1 cellular context compared by ENCODE assay signal in genomic region chr12:90298289-90298948, GRCh38.
TF ChIP-seq lines count a peak whose summit lies in the region.

No MANE protein-coding gene starts in this region.

TF ChIP-seq in GM12878, 131 proteins besides CTCF, POLR2A, EP300 and RAD21 (continued from another document):
- TF ChIP-seq PAX5 (IDR thresholded peaks at IDR 0.05; ENCODE audit: borderline replicate concordance, low read depth, low read length) (no peak), GATAD2B (conservative IDR thresholded peaks at IDR 0.05; ENCODE audit: low read depth) (no peak), CBX3 (IDR thresholded peaks at IDR 0.05; ENCODE audit: borderline replicate concordance, low read depth) (no peak), NR2F1 (conservative IDR thresholded peaks at IDR 0.05) (no peak), SUPT20H (IDR thresholded peaks at IDR 0.05; ENCODE audit: borderline replicate concordance, control insufficient read depth, low read depth, low read length) (no peak), FOXK2 (IDR thresholded peaks at IDR 0.05) (no peak)
